ENCODE assay signal across 1 cellular context in the genomic region with DNA sequence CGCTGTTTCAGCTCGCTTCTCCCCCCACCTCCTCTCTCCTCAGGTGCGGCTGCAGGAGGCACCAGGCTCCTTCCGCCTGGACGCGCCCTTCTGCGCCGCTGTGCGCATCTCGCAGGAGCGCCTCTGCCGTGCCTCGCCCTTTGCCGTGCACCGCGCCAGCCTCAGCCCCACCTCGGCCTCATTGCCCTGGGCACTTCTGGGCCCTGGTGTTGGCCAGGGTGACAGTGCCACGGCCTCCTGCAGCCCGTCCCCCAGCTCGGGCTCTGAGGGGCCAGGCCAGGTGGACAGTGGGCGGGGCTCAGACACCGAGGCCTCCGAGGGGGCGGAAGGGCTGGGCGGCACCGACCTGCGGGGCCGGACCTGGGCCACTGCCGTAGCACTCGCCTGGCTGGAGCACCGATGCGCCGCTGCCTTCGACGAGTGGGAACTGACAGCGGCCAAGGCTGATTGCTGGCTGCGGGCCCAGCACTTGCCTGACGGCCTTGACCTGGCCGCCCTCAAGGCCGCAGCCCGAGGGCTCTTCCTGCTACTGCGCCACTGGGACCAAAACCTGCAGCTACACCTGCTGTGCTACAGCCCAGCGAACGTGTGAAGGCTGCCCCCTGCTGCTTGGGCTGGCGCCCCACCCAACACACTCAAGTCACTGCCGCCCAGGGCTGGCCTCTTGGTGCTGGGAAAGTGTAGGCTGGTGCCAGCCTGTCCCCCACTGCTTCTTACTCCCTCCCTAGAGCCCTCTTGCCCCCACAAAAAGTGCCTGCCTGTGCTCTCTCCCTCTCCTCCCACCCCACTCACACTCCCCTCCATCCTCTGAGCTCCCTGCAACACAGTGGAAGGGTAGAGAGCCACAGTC.
TF ChIP-seq lines count a peak whose summit lies in the region.

No MANE protein-coding gene starts in this region.

TF ChIP-seq in K562, 482 proteins besides CTCF, POLR2A, EP300 and RAD21 (continued from another document and continues in another):
- TF ChIP-seq GTF2F1 (IDR thresholded peaks at IDR 0.05; ENCODE audit: low read depth, low read length) (no peak), SMC3 (conservative IDR thresholded peaks at IDR 0.05; ENCODE audit: insufficient read depth, low read depth, low read length) (peak; percentile 62; the same call in 1 of the 2 replicates), SAFB (IDR thresholded peaks at IDR 0.05; ENCODE audit: borderline replicate concordance, low read depth, low read length) (no peak), ZBTB7A (IDR thresholded peaks at IDR 0.05; ENCODE audit: borderline replicate concordance, control insufficient read depth, low read depth, low read length) (no peak), MIER1 (IDR thresholded peaks at IDR 0.05; ENCODE audit: low read depth) (peak; percentile 67; the same call in 1 of the 2 replicates), WHSC1 (IDR thresholded peaks at IDR 0.05; ENCODE audit: low read length) (no peak), IRF2 (CRISPR knock-in tag; IDR thresholded peaks at IDR 0.05) (no peak), CREM (IDR thresholded peaks at IDR 0.05; ENCODE audit: low read depth) (peak; percentile 43; the same call in 1 of the 2 replicates), CHD4 (IDR thresholded peaks at IDR 0.05; ENCODE audit: insufficient read depth, insufficient replicate concordance, low read depth, low read length, poor library complexity, severe bottlenecking) (no peak), TCF7 (IDR thresholded peaks at IDR 0.05; ENCODE audit: borderline replicate concordance) (no peak), ELF2 (CRISPR knock-in tag; IDR thresholded peaks at IDR 0.05) (no peak), JUN (IDR thresholded peaks at IDR 0.05; ENCODE audit: borderline replicate concordance, low read depth, low read length) (no peak), JUN (CRISPR knock-in tag; IDR thresholded peaks at IDR 0.05; ENCODE audit: borderline replicate concordance) (0 out of 2 replicates have a peak, but pooled peaks have one; percentile 26), RCOR1 (IDR thresholded peaks at IDR 0.05; ENCODE audit: borderline replicate concordance in 1 of 2, low read depth in 2 of 2, low read length in 2 of 2) (peak in 1 of 2 experiments; percentile 66; a peak in 1 of 4 replicates), TOE1 (IDR thresholded peaks at IDR 0.05; ENCODE audit: borderline replicate concordance) (peak; percentile 36; the same call in 1 of the 2 replicates), TOE1 (CRISPR knock-in tag; IDR thresholded peaks at IDR 0.05; ENCODE audit: borderline replicate concordance, low read depth) (no peak), LCOR (CRISPR knock-in tag; IDR thresholded peaks at IDR 0.05) (no peak), ZNF224 (CRISPR knock-in tag; IDR thresholded peaks at IDR 0.05) (no peak), RUNX1 (IDR thresholded peaks at IDR 0.05; ENCODE audit: low read depth) (no peak), EGR1 (conservative IDR thresholded peaks at IDR 0.05) (no peak), KDM4B (IDR thresholded peaks at IDR 0.05; ENCODE audit: borderline replicate concordance in 2 of 2, low read depth in 1 of 2) (0 out of 4 replicates have a peak, but pooled peaks of 1 of the 2 experiments have one; percentile 47), NCOA6 (IDR thresholded peaks at IDR 0.05) (no peak), PHF20 (IDR thresholded peaks at IDR 0.05; ENCODE audit: partially characterized antibody) (no peak), ZNF165 (CRISPR knock-in tag; IDR thresholded peaks at IDR 0.05; ENCODE audit: borderline replicate concordance) (no peak), SUPT5H (IDR thresholded peaks at IDR 0.05) (peak; percentile 69; the same call in 1 of the 2 replicates)
- TF ChIP-seq, protein P1, sequence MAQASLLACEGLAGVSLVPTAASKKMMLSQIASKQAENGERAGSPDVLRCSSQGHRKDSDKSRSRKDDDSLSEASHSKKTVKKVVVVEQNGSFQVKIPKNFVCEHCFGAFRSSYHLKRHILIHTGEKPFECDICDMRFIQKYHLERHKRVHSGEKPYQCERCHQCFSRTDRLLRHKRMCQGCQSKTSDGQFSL (CRISPR knock-in tag; IDR thresholded peaks at IDR 0.05), result peak; percentile 85
- TF ChIP-seq, protein P1 (tag; IDR thresholded peaks at IDR 0.05), result no peak
- TF ChIP-seq, protein P2, sequence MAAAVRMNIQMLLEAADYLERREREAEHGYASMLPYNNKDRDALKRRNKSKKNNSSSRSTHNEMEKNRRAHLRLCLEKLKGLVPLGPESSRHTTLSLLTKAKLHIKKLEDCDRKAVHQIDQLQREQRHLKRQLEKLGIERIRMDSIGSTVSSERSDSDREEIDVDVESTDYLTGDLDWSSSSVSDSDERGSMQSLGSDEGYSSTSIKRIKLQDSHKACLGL (CRISPR knock-in tag; IDR thresholded peaks at IDR 0.05; ENCODE audit: borderline replicate concordance, poor library complexity, severe bottlenecking), result no peak
- TF ChIP-seq, protein P3, sequence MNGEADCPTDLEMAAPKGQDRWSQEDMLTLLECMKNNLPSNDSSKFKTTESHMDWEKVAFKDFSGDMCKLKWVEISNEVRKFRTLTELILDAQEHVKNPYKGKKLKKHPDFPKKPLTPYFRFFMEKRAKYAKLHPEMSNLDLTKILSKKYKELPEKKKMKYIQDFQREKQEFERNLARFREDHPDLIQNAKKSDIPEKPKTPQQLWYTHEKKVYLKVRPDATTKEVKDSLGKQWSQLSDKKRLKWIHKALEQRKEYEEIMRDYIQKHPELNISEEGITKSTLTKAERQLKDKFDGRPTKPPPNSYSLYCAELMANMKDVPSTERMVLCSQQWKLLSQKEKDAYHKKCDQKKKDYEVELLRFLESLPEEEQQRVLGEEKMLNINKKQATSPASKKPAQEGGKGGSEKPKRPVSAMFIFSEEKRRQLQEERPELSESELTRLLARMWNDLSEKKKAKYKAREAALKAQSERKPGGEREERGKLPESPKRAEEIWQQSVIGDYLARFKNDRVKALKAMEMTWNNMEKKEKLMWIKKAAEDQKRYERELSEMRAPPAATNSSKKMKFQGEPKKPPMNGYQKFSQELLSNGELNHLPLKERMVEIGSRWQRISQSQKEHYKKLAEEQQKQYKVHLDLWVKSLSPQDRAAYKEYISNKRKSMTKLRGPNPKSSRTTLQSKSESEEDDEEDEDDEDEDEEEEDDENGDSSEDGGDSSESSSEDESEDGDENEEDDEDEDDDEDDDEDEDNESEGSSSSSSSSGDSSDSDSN (IDR thresholded peaks at IDR 0.05; ENCODE audit: borderline replicate concordance in 1 of 2, low read depth in 2 of 2, low read length in 2 of 2), result 0 out of 4 replicates have a peak, but pooled peaks of 1 of the 2 experiments have one; percentile 32
- TF ChIP-seq, protein P4, sequence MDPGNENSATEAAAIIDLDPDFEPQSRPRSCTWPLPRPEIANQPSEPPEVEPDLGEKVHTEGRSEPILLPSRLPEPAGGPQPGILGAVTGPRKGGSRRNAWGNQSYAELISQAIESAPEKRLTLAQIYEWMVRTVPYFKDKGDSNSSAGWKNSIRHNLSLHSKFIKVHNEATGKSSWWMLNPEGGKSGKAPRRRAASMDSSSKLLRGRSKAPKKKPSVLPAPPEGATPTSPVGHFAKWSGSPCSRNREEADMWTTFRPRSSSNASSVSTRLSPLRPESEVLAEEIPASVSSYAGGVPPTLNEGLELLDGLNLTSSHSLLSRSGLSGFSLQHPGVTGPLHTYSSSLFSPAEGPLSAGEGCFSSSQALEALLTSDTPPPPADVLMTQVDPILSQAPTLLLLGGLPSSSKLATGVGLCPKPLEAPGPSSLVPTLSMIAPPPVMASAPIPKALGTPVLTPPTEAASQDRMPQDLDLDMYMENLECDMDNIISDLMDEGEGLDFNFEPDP (CRISPR knock-in tag; IDR thresholded peaks at IDR 0.05), result no peak
- TF ChIP-seq, protein P5, sequence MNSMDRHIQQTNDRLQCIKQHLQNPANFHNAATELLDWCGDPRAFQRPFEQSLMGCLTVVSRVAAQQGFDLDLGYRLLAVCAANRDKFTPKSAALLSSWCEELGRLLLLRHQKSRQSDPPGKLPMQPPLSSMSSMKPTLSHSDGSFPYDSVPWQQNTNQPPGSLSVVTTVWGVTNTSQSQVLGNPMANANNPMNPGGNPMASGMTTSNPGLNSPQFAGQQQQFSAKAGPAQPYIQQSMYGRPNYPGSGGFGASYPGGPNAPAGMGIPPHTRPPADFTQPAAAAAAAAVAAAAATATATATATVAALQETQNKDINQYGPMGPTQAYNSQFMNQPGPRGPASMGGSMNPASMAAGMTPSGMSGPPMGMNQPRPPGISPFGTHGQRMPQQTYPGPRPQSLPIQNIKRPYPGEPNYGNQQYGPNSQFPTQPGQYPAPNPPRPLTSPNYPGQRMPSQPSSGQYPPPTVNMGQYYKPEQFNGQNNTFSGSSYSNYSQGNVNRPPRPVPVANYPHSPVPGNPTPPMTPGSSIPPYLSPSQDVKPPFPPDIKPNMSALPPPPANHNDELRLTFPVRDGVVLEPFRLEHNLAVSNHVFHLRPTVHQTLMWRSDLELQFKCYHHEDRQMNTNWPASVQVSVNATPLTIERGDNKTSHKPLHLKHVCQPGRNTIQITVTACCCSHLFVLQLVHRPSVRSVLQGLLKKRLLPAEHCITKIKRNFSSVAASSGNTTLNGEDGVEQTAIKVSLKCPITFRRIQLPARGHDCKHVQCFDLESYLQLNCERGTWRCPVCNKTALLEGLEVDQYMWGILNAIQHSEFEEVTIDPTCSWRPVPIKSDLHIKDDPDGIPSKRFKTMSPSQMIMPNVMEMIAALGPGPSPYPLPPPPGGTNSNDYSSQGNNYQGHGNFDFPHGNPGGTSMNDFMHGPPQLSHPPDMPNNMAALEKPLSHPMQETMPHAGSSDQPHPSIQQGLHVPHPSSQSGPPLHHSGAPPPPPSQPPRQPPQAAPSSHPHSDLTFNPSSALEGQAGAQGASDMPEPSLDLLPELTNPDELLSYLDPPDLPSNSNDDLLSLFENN (IDR thresholded peaks at IDR 0.05; ENCODE audit: low read depth in 2 of 2, low read length in 2 of 2), result no peak
- TF ChIP-seq, protein P6, sequence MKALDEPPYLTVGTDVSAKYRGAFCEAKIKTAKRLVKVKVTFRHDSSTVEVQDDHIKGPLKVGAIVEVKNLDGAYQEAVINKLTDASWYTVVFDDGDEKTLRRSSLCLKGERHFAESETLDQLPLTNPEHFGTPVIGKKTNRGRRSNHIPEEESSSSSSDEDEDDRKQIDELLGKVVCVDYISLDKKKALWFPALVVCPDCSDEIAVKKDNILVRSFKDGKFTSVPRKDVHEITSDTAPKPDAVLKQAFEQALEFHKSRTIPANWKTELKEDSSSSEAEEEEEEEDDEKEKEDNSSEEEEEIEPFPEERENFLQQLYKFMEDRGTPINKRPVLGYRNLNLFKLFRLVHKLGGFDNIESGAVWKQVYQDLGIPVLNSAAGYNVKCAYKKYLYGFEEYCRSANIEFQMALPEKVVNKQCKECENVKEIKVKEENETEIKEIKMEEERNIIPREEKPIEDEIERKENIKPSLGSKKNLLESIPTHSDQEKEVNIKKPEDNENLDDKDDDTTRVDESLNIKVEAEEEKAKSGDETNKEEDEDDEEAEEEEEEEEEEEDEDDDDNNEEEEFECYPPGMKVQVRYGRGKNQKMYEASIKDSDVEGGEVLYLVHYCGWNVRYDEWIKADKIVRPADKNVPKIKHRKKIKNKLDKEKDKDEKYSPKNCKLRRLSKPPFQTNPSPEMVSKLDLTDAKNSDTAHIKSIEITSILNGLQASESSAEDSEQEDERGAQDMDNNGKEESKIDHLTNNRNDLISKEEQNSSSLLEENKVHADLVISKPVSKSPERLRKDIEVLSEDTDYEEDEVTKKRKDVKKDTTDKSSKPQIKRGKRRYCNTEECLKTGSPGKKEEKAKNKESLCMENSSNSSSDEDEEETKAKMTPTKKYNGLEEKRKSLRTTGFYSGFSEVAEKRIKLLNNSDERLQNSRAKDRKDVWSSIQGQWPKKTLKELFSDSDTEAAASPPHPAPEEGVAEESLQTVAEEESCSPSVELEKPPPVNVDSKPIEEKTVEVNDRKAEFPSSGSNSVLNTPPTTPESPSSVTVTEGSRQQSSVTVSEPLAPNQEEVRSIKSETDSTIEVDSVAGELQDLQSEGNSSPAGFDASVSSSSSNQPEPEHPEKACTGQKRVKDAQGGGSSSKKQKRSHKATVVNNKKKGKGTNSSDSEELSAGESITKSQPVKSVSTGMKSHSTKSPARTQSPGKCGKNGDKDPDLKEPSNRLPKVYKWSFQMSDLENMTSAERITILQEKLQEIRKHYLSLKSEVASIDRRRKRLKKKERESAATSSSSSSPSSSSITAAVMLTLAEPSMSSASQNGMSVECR (CRISPR knock-in tag; IDR thresholded peaks at IDR 0.05), result no peak
- TF ChIP-seq, protein P7, sequence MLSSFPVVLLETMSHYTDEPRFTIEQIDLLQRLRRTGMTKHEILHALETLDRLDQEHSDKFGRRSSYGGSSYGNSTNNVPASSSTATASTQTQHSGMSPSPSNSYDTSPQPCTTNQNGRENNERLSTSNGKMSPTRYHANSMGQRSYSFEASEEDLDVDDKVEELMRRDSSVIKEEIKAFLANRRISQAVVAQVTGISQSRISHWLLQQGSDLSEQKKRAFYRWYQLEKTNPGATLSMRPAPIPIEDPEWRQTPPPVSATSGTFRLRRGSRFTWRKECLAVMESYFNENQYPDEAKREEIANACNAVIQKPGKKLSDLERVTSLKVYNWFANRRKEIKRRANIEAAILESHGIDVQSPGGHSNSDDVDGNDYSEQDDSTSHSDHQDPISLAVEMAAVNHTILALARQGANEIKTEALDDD (IDR thresholded peaks at IDR 0.05), result no peak
- TF ChIP-seq, protein P8, sequence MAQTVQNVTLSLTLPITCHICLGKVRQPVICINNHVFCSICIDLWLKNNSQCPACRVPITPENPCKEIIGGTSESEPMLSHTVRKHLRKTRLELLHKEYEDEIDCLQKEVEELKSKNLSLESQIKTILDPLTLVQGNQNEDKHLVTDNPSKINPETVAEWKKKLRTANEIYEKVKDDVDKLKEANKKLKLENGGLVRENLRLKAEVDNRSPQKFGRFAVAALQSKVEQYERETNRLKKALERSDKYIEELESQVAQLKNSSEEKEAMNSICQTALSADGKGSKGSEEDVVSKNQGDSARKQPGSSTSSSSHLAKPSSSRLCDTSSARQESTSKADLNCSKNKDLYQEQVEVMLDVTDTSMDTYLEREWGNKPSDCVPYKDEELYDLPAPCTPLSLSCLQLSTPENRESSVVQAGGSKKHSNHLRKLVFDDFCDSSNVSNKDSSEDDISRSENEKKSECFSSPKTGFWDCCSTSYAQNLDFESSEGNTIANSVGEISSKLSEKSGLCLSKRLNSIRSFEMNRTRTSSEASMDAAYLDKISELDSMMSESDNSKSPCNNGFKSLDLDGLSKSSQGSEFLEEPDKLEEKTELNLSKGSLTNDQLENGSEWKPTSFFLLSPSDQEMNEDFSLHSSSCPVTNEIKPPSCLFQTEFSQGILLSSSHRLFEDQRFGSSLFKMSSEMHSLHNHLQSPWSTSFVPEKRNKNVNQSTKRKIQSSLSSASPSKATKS (CRISPR knock-in tag; IDR thresholded peaks at IDR 0.05), result no peak
- TF ChIP-seq, protein P9, sequence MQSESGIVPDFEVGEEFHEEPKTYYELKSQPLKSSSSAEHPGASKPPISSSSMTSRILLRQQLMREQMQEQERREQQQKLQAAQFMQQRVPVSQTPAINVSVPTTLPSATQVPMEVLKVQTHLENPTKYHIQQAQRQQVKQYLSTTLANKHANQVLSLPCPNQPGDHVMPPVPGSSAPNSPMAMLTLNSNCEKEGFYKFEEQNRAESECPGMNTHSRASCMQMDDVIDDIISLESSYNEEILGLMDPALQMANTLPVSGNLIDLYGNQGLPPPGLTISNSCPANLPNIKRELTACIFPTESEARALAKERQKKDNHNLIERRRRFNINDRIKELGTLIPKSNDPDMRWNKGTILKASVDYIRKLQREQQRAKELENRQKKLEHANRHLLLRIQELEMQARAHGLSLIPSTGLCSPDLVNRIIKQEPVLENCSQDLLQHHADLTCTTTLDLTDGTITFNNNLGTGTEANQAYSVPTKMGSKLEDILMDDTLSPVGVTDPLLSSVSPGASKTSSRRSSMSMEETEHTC (IDR thresholded peaks at IDR 0.05), result no peak
